ENCODE assay signal across 21 cellular contexts in the genomic region with DNA sequence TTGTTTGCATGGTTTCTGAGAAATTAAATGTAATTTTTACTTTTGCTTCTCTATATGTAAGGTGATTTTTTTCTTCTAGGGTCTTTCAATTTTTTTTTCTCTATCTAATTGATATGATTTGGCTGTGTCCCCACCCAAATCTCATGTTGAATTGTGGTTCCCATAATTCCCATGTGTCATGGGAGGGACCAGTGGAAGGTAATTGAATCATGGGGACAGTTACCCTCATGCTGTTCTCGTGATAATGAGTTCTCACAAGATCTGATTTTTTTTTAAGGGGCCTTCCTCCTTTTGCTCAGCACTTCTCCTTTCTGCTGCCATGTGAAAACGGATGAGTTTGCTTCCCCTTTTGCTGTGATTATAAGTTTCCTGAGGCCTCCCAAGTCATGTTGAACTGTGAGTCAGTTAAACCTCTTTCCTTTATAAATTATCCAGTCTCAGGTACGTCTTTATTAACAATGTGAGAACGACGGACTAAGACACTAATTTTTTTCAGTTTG.
DNase-seq lines count a peak whose midpoint lies in the region; ATAC-seq, FAIRE-seq and TF ChIP-seq lines count a peak whose summit lies in the region.
"Had no signal": no experiment of that assay in that cellular context is flagged by ENCODE, and none has a peak within 500 bp of the region (broad histone marks: within the 10 kb centered on the region; RNA-seq: fewer than 3 reads in every experiment).

No MANE protein-coding gene starts in this region.

- FAIRE-seq in GM12891 (lab: Jason Lieb, UNC) (no peak), urothelium cell line (lab: Jason Lieb, UNC) (no peak)

- H3K9me3 Mint-ChIP-seq in activated B cell treated with CpG ODN at 0.5 μM for 24 hours: peaks cover 24% of the 10 kb centered on the region
- peaks cover 0 to 11% (median 2%) of the 10 kb centered on the region in 5 donors for H3K9me3 Mint-ChIP-seq in CD8-positive, alpha-beta memory T cell

- H3K4me3 Mint-ChIP-seq in activated B cell treated with CpG ODN at 0.5 μM for 24 hours: no peak overlapping the region
- H3K4me3 Mint-ChIP-seq in CD8-positive, alpha-beta memory T cell: no peak overlapping the region
- H3K4me3 Mint-ChIP-seq: stimulated activated naive CD8-positive, alpha-beta T cell treated with anti-CD3 and anti-CD28 coated beads, Interleukin-15, amount 100 ng/mL, for 72 hours had no signal

- peak; percentile 51 for ATAC-seq in HG02938 (IDR thresholded peaks at IDR 0.05; ENCODE audit: unreplicated experiment)
- ATAC-seq in activated B cell treated with CpG ODN at 0.5 μM for 24 hours (ENCODE audit: low read depth): peak; percentile 57
- ATAC-seq: right cardiac atrium; stimulated activated naive CD8-positive, alpha-beta T cell treated with anti-CD3 and anti-CD28 coated beads, Interleukin-15, amount 100 ng/mL, for 72 hours had no signal

- DNase-seq in GM12891 (ENCODE audit: insufficient read length, low spot score): no peak
- peak; percentile 81 to 93 for DNase-seq in NOMO-1 (lab: John Stamatoyannopoulos, UW; ENCODE audit: unreplicated experiment in 2 of 2)
- no peak for DNase-seq in activated B cell treated with CpG ODN at 0.5 μM for 24 hours
- DNase-seq in activated gamma-delta T cell treated with Interleukin-2 at 50 U/mL for 16 hours: no peak
- no peak for DNase-seq in urothelium cell line (ENCODE audit: low spot score)
- no peak for DNase-seq in CD8-positive, alpha-beta memory T cell
- DNase-seq in DMS53 treated with DMSO at 0.1 percent for 48 hours (lab: John Stamatoyannopoulos, UW; ENCODE audit: unreplicated experiment): no peak
- DNase-seq: adrenal gland; COR-L47; GM23248; kidney glomerular epithelial cell; NCI-H2029 treated with DMSO at 0.1 percent for 48 hours; NCI-H510A treated with DMSO at 0.1 percent for 48 hours; nucleus accumbens; Peyer's patch; right cardiac atrium; stimulated activated naive CD8-positive, alpha-beta T cell treated with anti-CD3 and anti-CD28 coated beads, Interleukin-15, amount 100 ng/mL, for 72 hours; SW 1271 had no signal

- POLR2A ChIA-PET in activated B cell treated with CpG ODN at 0.5 μM for 24 hours (lab: Charles Lee): interaction anchor here (1.7 kb wide), 1 partner anchor 12 kb away, joined by 3 read pairs; no protein-coding TSS in a partner anchor
- POLR2A ChIA-PET in CD8-positive, alpha-beta memory T cell (lab: Charles Lee): no interaction called here

- TF ChIP-seq CTCF in activated B cell treated with CpG ODN at 0.5 μM for 24 hours (IDR thresholded peaks at IDR 0.05): no peak

- TF ChIP-seq POLR2A in GM12891 (IDR thresholded peaks at IDR 0.05; ENCODE audit: low read depth, low read length): no peak

- H3K36me3 Mint-ChIP-seq in activated B cell treated with CpG ODN at 0.5 μM for 24 hours (ENCODE audit: low read depth): peaks cover 3% of the 10 kb centered on the region
- no peaks in the 10 kb centered on the region for H3K36me3 Mint-ChIP-seq in CD8-positive, alpha-beta memory T cell

- H3K27ac ChIP-seq in CD8-positive, alpha-beta memory T cell (ENCODE audit: low read depth, low read length): no peak overlapping the region
- H3K27ac ChIP-seq: adrenal gland, cardiac muscle cell, GM23248, Peyer's patch, VCaP had no signal

- CTCF ChIA-PET in activated B cell treated with CpG ODN at 0.5 μM for 24 hours (lab: Charles Lee): no interaction called here
- CTCF ChIA-PET in CD8-positive, alpha-beta memory T cell (lab: Charles Lee): no interaction called here

- H3K36me3 ChIP-seq in CD8-positive, alpha-beta memory T cell (ENCODE audit: insufficient read depth, low read length): no peaks in the 10 kb centered on the region
- H3K36me3 ChIP-seq: adrenal gland, cardiac muscle cell, Peyer's patch had no signal

- H3K9me3 ChIP-seq in CD8-positive, alpha-beta memory T cell (ENCODE audit: low read length): no peaks in the 10 kb centered on the region
- H3K9me3 ChIP-seq: adrenal gland, Peyer's patch had no signal

- intact Hi-C loops in activated B cell treated with CpG ODN at 0.5 μM for 24 hours (cut with micrococcal nuclease): no loop called here

- no peak overlapping the region for H3K4me3 ChIP-seq in CD8-positive, alpha-beta memory T cell (ENCODE audit: low read length)
- H3K4me3 ChIP-seq: adrenal gland, cardiac muscle cell, GM23248, Peyer's patch had no signal

- peaks cover 20% of the 10 kb centered on the region for H3K4me1 Mint-ChIP-seq in activated B cell treated with CpG ODN at 0.5 μM for 24 hours
- H3K4me1 Mint-ChIP-seq in CD8-positive, alpha-beta memory T cell: no peaks in the 10 kb centered on the region
- H3K4me1 Mint-ChIP-seq: stimulated activated naive CD8-positive, alpha-beta T cell treated with anti-CD3 and anti-CD28 coated beads, Interleukin-15, amount 100 ng/mL, for 72 hours had no signal

- H3K27ac Mint-ChIP-seq in activated B cell treated with CpG ODN at 0.5 μM for 24 hours: peak overlapping the region; percentile 73
- peak overlapping the region in 1 of 8 donors; percentile 41 for H3K27ac Mint-ChIP-seq in CD8-positive, alpha-beta memory T cell
- H3K27ac Mint-ChIP-seq: stimulated activated naive CD8-positive, alpha-beta T cell treated with anti-CD3 and anti-CD28 coated beads, Interleukin-15, amount 100 ng/mL, for 72 hours had no signal

- no peaks in the 10 kb centered on the region for H3K27me3 ChIP-seq in CD8-positive, alpha-beta memory T cell (ENCODE audit: insufficient read depth, low read length, poor library complexity, severe bottlenecking)
- H3K27me3 ChIP-seq: adrenal gland, cardiac muscle cell, Peyer's patch had no signal

- no peaks in the 10 kb centered on the region for H3K27me3 Mint-ChIP-seq in activated B cell treated with CpG ODN at 0.5 μM for 24 hours
- no peaks in the 10 kb centered on the region for H3K27me3 Mint-ChIP-seq in CD8-positive, alpha-beta memory T cell
- H3K27me3 Mint-ChIP-seq: stimulated activated naive CD8-positive, alpha-beta T cell treated with anti-CD3 and anti-CD28 coated beads, Interleukin-15, amount 100 ng/mL, for 72 hours had no signal

- no peaks in the 10 kb centered on the region for H3K4me1 ChIP-seq in CD8-positive, alpha-beta memory T cell (ENCODE audit: insufficient read depth, low read length)
- H3K4me1 ChIP-seq: adrenal gland, Peyer's patch had no signal

TF ChIP-seq in GM12891, 5 proteins besides CTCF, POLR2A, EP300 and RAD21:
- TF ChIP-seq PAX5 (IDR thresholded peaks at IDR 0.05; ENCODE audit: insufficient read depth, low read length, severe bottlenecking) (no peak), SPI1 (IDR thresholded peaks at IDR 0.05; ENCODE audit: low read depth, low read length) (peak; percentile 84)

Comparison
In these comparisons a context has a peak if more than half of its experiments do, and no peak if none do; other contexts are left out.
1. DNase-seq: peak in NOMO-1 (2 of 2); none in GM12891 (single experiment), activated B cell treated with CpG ODN at 0.5 μM for 24 hours (single experiment), activated gamma-delta T cell treated with Interleukin-2 at 50 U/mL for 16 hours (single experiment), urothelium cell line (single experiment), CD8-positive, alpha-beta memory T cell (0 of 5) and DMS53 treated with DMSO at 0.1 percent for 48 hours (single experiment).